In the genomic region with DNA sequence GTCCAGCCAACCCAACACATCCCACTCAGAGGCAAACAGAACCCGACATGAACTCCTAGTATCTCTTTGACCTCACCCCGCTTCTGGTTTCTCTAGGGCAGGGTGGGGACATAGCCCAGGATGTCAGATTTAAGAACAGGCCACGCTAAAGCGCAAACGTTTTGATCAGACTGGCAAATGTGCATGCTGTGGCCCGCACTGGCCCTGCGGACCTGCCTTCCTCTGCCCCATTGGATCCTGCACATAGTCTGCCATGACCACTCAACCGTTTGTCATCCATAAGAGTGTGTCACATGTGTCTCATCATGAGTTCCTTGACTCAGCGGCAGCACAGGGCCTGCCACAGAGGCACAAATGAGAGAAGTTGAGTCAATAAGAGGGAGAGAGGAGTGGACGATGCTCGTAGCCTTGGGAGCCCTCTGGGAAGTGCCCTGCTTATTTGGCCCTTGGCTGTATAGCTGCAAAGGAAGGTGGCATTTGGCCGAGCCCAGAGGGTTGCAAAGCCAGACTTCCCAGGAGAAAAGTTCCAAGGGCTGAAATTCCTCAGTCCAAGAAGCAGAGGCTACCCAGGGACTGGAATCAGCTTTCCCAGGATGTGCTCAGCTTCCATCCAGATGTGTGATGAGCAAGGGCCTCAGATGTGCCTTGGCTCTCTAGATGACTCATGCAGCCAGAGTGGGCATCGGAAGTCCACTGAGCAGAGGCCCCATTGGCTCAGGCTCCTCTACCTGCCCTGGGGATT, we compare ENCODE assay signal across 17 cellular contexts. TPM values are rescaled to one million over a fixed set of nuclear protein-coding genes. Genes with fewer than 3 reads are reported as not detected.
DNase-seq lines count a peak whose midpoint lies in the region; ATAC-seq and TF ChIP-seq lines count a peak whose summit lies in the region.
"Had no signal": no experiment of that assay in that cellular context is flagged by ENCODE, and none has a peak within 500 bp of the region (broad histone marks: within the 10 kb centered on the region; RNA-seq: fewer than 3 reads in every experiment).

No MANE protein-coding gene starts in this region.

- ATAC-seq in T-helper 17 cell, result no peak

- peaks cover 2% of the 10 kb centered on the region for H3K9me3 Mint-ChIP-seq in Caco-2 (ENCODE audit: unreplicated experiment)

- no peak overlapping the region for H3K27ac Mint-ChIP-seq in T-helper 17 cell
- H3K27ac Mint-ChIP-seq in Caco-2 (ENCODE audit: unreplicated experiment), result no peak overlapping the region

- BruUV-seq in Caco-2 (replicated peaks; lab: Mats Ljungman, UMichigan), result no TSS peak

- H3K4me1 ChIP-seq in Caco-2, result no peaks in the 10 kb centered on the region
- H3K4me1 ChIP-seq: Peyer's patch had no signal

- no peak overlapping the region for H3K4me3 ChIP-seq in HFF-Myc (replicated peaks; ENCODE audit: low read depth, low read length)
- H3K4me3 ChIP-seq in Caco-2 (ENCODE audit: low read depth, low read length), result no peak overlapping the region
- H3K4me3 ChIP-seq: Peyer's patch had no signal

- POLR2A ChIA-PET in Caco-2 (lab: Charles Lee), result interaction anchor here (0.6 kb wide), 1 partner anchor 22 kb away, joined by 3 read pairs; no protein-coding TSS in a partner anchor

- H3K9me3 ChIP-seq in T-helper 17 cell (ENCODE audit: control insufficient read depth, low read length, poor library complexity, severe bottlenecking), result no peaks in the 10 kb centered on the region
- no peaks in the 10 kb centered on the region; the same call in none of the 2 replicates for H3K9me3 ChIP-seq in Caco-2
- H3K9me3 ChIP-seq: Peyer's patch had no signal

- H3K4me3 Mint-ChIP-seq in T-helper 17 cell (no peak overlapping the region), Caco-2 (ENCODE audit: unreplicated experiment) (no peak overlapping the region)

- DNase-seq in AG08395 (ENCODE audit: low spot score), result peak; percentile 30
- peak; percentile 59 for DNase-seq in HFF-Myc (ENCODE audit: extremely low read depth, low read depth)
- DNase-seq in ecto neural progenitor cell (ENCODE audit: low spot score), result peak; percentile 36
- DNase-seq in islet precursor cell, result peak; percentile 52
- no peak for DNase-seq in T-helper 17 cell
- DNase-seq in Caco-2, result no peak
- no peak for DNase-seq in epidermal melanocyte (ENCODE audit: insufficient read length, low spot score)
- no peak for DNase-seq in NCI-H2196 (lab: John Stamatoyannopoulos, UW; ENCODE audit: unreplicated experiment)
- DNase-seq: COR-L47, DMS53, GDM1, NCI-H1092 treated with DMSO at 0.1 percent for 48 hours, NCI-H187 treated with DMSO at 0.1 percent for 48 hours, NCI-H446 treated with DMSO at 0.1 percent for 48 hours, NCI-H774, Peyer's patch, SIG-M5 had no signal

- no peaks in the 10 kb centered on the region for H3K27me3 ChIP-seq in Caco-2 (replicated peaks; ENCODE audit: control insufficient read depth, insufficient read depth, low read length)
- H3K27me3 ChIP-seq: Peyer's patch had no signal

- H3K36me3 ChIP-seq in Caco-2 (ENCODE audit: control insufficient read depth, insufficient read depth, low read length), result no peaks in the 10 kb centered on the region
- H3K36me3 ChIP-seq: Peyer's patch had no signal

- TF ChIP-seq CTCF in HFF-Myc (IDR thresholded peaks at IDR 0.05; ENCODE audit: low read depth, low read length, missing control alignments), result no peak
- TF ChIP-seq CTCF in Caco-2 (IDR thresholded peaks at IDR 0.05; ENCODE audit: insufficient read depth in 1 of 2, low read depth in 1 of 2, low read length in 1 of 2, severe bottlenecking in 1 of 2, unreplicated experiment in 1 of 2), result no peak

- peaks cover 11% of the 10 kb centered on the region for H3K27me3 Mint-ChIP-seq in T-helper 17 cell
- H3K27me3 Mint-ChIP-seq in Caco-2 (ENCODE audit: insufficient read depth, unreplicated experiment), result no peaks in the 10 kb centered on the region

- intact Hi-C loops in Caco-2 (cut with micrococcal nuclease; ENCODE audit: unreplicated experiment), result no loop called here

- CTCF ChIA-PET in Caco-2 (lab: Charles Lee), result no interaction called here

- H3K4me1 Mint-ChIP-seq in T-helper 17 cell (no peaks in the 10 kb centered on the region), Caco-2 (ENCODE audit: low read depth, unreplicated experiment) (no peaks in the 10 kb centered on the region)

- no peaks in the 10 kb centered on the region for H3K36me3 Mint-ChIP-seq in T-helper 17 cell (ENCODE audit: low read depth)
- H3K36me3 Mint-ChIP-seq in Caco-2 (ENCODE audit: insufficient read depth, unreplicated experiment), result no peaks in the 10 kb centered on the region

RNA-seq across cellular contexts. Expression of a gene that starts 55.5 kb away (rescaled TPM):
- total RNA-seq in T-helper 17 cell, result under 1 TPM in 1 of 2 donors, not detected in 1; 0.16 TPM
- 2.2 and 2.5 TPM in 2 replicates for total RNA-seq in Caco-2 (2022)

Comparison
In these comparisons a context has a peak if more than half of its experiments do, and no peak if none do; other contexts are left out.
1. DNase-seq: peak in AG08395 (single experiment), HFF-Myc (single experiment), ecto neural progenitor cell (single experiment) and islet precursor cell (single experiment); none in T-helper 17 cell (0 of 3), Caco-2 (0 of 2), epidermal melanocyte (single experiment) and NCI-H2196 (single experiment).